36 cellular contexts compared by ENCODE assay signal in the genomic region with DNA sequence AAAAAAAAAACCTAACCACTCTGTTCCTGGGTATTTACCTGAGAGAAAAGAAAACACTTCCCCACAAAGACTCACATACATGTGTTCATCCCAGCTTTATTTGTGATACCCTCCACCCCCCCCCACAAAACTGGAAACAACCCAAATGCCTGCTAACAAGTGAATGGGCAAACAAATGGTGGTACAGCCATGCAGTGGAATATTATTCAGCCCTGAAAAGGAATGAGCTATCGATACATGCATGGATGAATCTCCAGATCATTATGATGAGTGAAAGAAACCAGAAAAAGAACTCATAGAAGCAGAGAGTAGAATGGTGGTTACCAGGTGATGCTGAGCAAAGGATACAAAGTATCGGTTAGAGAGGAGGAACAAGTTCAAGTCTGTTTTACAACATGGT. TPM values are rescaled to one million over a fixed set of nuclear protein-coding genes. Genes with fewer than 3 reads are reported as not detected.
"Had no signal": no experiment of that assay in that cellular context is flagged by ENCODE, and none has a peak within 500 bp of the region (broad histone marks: within the 10 kb centered on the region; RNA-seq: fewer than 3 reads in every experiment).

No MANE protein-coding gene starts in this region.

- DNase-seq: activated B cell treated with CpG ODN at 0.5 μM for 24 hours; activated CD4-positive, alpha-beta memory T cell treated with anti-CD3 and anti-CD28 coated beads for 36 hours; activated CD4-positive, alpha-beta T cell treated with anti-CD3 and anti-CD28 coated beads for 4 hours; activated CD4-positive, alpha-beta T cell treated with anti-CD3 and anti-CD28 coated beads, Interleukin-2, amount 10 ng/mL, durations not matched to agents 24 days and 14 days; activated CD4-positive, alpha-beta T cell treated with anti-CD3 and anti-CD28 coated beads, Interleukin-2, amount 50 U/mL, for 1 hour; activated CD4-positive, alpha-beta T cell treated with anti-CD3 and anti-CD28 coated beads, Interleukin-2, amount 50 U/mL, for 4 hours; activated CD4-positive, CD25-positive, alpha-beta regulatory T cell treated with anti-CD3 and anti-CD28 coated beads, Interleukin-2, amount 50 U/mL, for 72 hours; activated CD8-positive, alpha-beta memory T cell treated with anti-CD3 and anti-CD28 coated beads, Interleukin-2, amount 50 U/mL, for 4 hours; activated CD8-positive, alpha-beta T cell treated with anti-CD3 and anti-CD28 coated beads for 36 hours; activated gamma-delta T cell treated with Interleukin-2 at 50 U/mL for 16 hours; activated naive CD4-positive, alpha-beta T cell; activated naive CD4-positive, alpha-beta T cell treated with anti-CD3 and anti-CD28 coated beads for 36 hours; activated naive CD4-positive, alpha-beta T cell treated with anti-CD3 and anti-CD28 coated beads, Interleukin-2, amount 50 U/mL, for 16 hours; activated naive CD8-positive, alpha-beta T cell treated with anti-CD3 and anti-CD28 coated beads for 36 hours; activated T-cell treated with anti-CD3 and anti-CD28 coated beads for 4 hours; activated T-cell treated with anti-CD3 and anti-CD28 coated beads, Interleukin-2, amount 50 U/mL, for 1 hour; activated T-cell treated with anti-CD3 and anti-CD28 coated beads, Interleukin-2, amount 50 U/mL, for 4 hours; activated T-cell treated with anti-CD3 and anti-CD28 coated beads, Interleukin-2, amount 50 U/mL, for 72 hours; adrenal gland; amniotic stem cell; aorta; body of pancreas; brain microvascular endothelial cell; caudate nucleus; T-helper 1 cell; T-helper 2 cell; T-helper 9 cell had no signal

- H3K27ac ChIP-seq: adrenal gland, body of pancreas, brain microvascular endothelial cell, breast epithelium, VCaP had no signal

- H3K4me1 ChIP-seq: adrenal gland, breast epithelium had no signal

- H3K36me3 ChIP-seq: adrenal gland, brain microvascular endothelial cell, breast epithelium had no signal

- H3K27me3 ChIP-seq: body of pancreas, brain microvascular endothelial cell, breast epithelium had no signal

- ATAC-seq: activated CD8-positive, alpha-beta T cell treated with anti-CD3 and anti-CD28 coated beads for 36 hours; activated naive CD4-positive, alpha-beta T cell treated with anti-CD3 and anti-CD28 coated beads, Interleukin-2, amount 50 U/mL, for 72 hours; activated T-cell treated with anti-CD3 and anti-CD28 coated beads, Interleukin-2, amount 50 U/mL, for 4 hours; activated T-cell treated with anti-CD3 and anti-CD28 coated beads, Interleukin-2, amount 50 U/mL, for 72 hours; activated T-helper 17 cell treated with anti-CD3 and anti-CD28 coated beads, Interleukin-2, amount 50 U/mL, for 72 hours; body of pancreas had no signal

- H3K9me3 ChIP-seq: adrenal gland, body of pancreas, breast epithelium had no signal

- H3K4me3 ChIP-seq: adrenal gland, body of pancreas, breast epithelium had no signal

- FAIRE-seq: astrocyte, TTC549 had no signal

RNA-seq across cellular contexts. Expression of a gene that starts 38.0 kb away (rescaled TPM):
- total RNA-seq: activated CD4-positive, alpha-beta memory T cell treated with anti-CD3 and anti-CD28 coated beads for 36 hours; activated CD4-positive, alpha-beta T cell treated with anti-CD3 and anti-CD28 coated beads, Interleukin-2, amount 10 ng/mL, durations not matched to agents 24 days and 14 days; activated CD8-positive, alpha-beta memory T cell treated with anti-CD3 and anti-CD28 coated beads for 36 hours; activated CD8-positive, alpha-beta T cell treated with anti-CD3 and anti-CD28 coated beads for 36 hours; activated naive CD4-positive, alpha-beta T cell treated with anti-CD3 and anti-CD28 coated beads for 36 hours; activated T-cell treated with anti-CD3 and anti-CD28 coated beads, Interleukin-2, amount 50 U/mL, for 72 hours; activated T-helper 1 cell treated with anti-CD3 and anti-CD28 coated beads, Interleukin-12 subunit alpha, Interleukin-12 subunit beta, Interleukin-2, Interleukin-4 antibody, amounts not matched to agents 30 ng/mL and 10 ng/mL and 1 ng/mL, durations not matched to agents 14 hours and 24 hours and 36 hours; astrocyte; body of pancreas; cerebellum had no signal

RNA-seq across cellular contexts. Expression of a gene that starts 49.8 kb away (rescaled TPM):
- total RNA-seq: cerebellum had no signal
- polyA plus RNA-seq: aorta had no signal
